8 cellular contexts compared by ENCODE assay signal in the genomic region with DNA sequence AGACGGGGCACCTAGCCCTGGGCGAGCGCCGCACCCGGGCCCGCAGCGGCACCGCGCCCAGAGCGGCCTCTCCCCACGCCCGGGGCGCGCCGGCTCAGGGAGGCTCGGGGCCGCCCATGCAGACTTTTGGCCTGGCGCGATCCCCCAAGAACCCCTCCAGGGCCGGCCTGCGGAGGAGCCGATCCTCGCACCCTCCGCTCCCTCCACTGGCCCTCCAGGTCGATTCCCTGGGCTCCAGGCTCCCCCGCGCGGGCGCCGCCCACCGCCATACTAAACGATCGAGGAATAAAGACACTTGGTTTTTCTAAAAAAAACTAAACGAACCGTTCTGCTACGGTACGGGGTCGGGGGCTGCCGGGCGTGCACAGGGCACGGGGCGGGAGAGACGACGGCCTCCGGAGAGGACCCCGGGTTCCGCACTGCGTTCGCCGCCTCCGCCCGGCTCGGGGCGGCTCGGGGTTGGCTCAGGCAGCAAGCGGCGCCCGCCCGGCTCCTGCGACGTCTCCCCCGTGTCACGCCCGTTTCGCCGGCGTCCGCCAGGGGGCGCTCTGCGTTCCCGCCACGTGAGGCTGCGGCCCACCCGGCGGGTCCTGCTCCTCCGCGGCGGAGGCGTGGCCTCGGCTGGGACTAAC. TPM values are rescaled to one million over a fixed set of nuclear protein-coding genes. Genes with fewer than 3 reads are reported as not detected.
A peak's percentile ranks its signal among the peaks of the same experiment; 100 is the strongest.
DNase-seq lines count a peak whose midpoint lies in the region; ATAC-seq and TF ChIP-seq lines count a peak whose summit lies in the region.

No MANE protein-coding gene starts in this region.

- H3K27ac ChIP-seq in foreskin keratinocyte: peak overlapping the region; percentile 52

- H3K9me3 ChIP-seq in MG63 (no peaks in the 10 kb centered on the region), neuron (ENCODE audit: low read length) (no peaks in the 10 kb centered on the region)

- H3K4me3 ChIP-seq in MG63: peak overlapping the region; percentile 57
- peak overlapping the region; percentile 89 for H3K4me3 ChIP-seq in neuron (ENCODE audit: low read length)

- H2AFZ ChIP-seq in neuron (ENCODE audit: low read depth, low read length): peak overlapping the region; percentile 78

- H3K36me3 ChIP-seq in MG63: peaks cover 17% of the 10 kb centered on the region
- H3K36me3 ChIP-seq in neuron (ENCODE audit: insufficient read depth, low read length): no peaks in the 10 kb centered on the region

- ATAC-seq in foreskin keratinocyte: peak; percentile 82

- H3K27me3 ChIP-seq in MG63 (no peaks in the 10 kb centered on the region), foreskin keratinocyte (peaks cover 2% of the 10 kb centered on the region), neuron (ENCODE audit: insufficient read depth, low read length) (no peaks in the 10 kb centered on the region)

- peak; percentile 98 for TF ChIP-seq CTCF in foreskin keratinocyte (conservative IDR thresholded peaks at IDR 0.05)

- peaks cover 6% of the 10 kb centered on the region for H3K4me1 ChIP-seq in foreskin keratinocyte
- H3K4me1 ChIP-seq in neuron (ENCODE audit: insufficient read depth, low read length): peaks cover 15% of the 10 kb centered on the region

- DNase-seq in GM03348 (ENCODE audit: low spot score) (peak; percentile 99), HCEC 1CT (peak; percentile 87), MG63 (peak; percentile 92), SIG-M5 (lab: John Stamatoyannopoulos, UW) (peak; percentile 55), foreskin keratinocyte (peak; percentile 44 to 73), stromal cell of bone marrow (ENCODE audit: low read depth) (peak; percentile 79)
- DNase-seq in activated gamma-delta T cell treated with anti-CD3 and anti-CD28 coated beads, Interleukin-2, amount 50 U/mL, for 16 hours (ENCODE audit: low read depth): peak; percentile 99

RNA-seq across cellular contexts. Expression of gene KHK, which starts 0.4 kb away (rescaled TPM):
- 1.8 and 5.0 TPM in 2 replicates for total RNA-seq in MG63 (2014; rRNA removed; shearing (Covaris generic); ENCODE audit: low replicate concordance)
- 2.4 and 2.6 TPM in 2 replicates for total RNA-seq in foreskin keratinocyte
- polyA plus RNA-seq in foreskin keratinocyte: 4.1 and 5.0 TPM in 2 replicates

RNA-seq across cellular contexts. Expression of gene EMILIN1, which starts 7.8 kb away (rescaled TPM):
- 91.6 and 144 TPM in 2 replicates for total RNA-seq in MG63 (2014; rRNA removed; shearing (Covaris generic); ENCODE audit: low replicate concordance)
- 0.37 and 0.39 TPM in 2 replicates for total RNA-seq in foreskin keratinocyte
- 0.25 and 0.37 TPM in 2 replicates for polyA plus RNA-seq in foreskin keratinocyte

RNA-seq across cellular contexts. Expression of gene OST4, which starts 14.8 kb away (rescaled TPM):
- total RNA-seq in MG63 (2014; rRNA removed; shearing (Covaris generic); ENCODE audit: low replicate concordance): 260 and 483 TPM in 2 replicates
- 368 and 406 TPM in 2 replicates for total RNA-seq in foreskin keratinocyte
- 686 and 711 TPM in 2 replicates for polyA plus RNA-seq in foreskin keratinocyte

RNA-seq across cellular contexts. Expression of gene CGREF1, which starts 32.7 kb away (rescaled TPM):
- total RNA-seq in MG63 (2014; rRNA removed; shearing (Covaris generic); ENCODE audit: low replicate concordance): 21.6 and 29.1 TPM in 2 replicates
- total RNA-seq in foreskin keratinocyte: 0.49 and 1.6 TPM in 2 replicates
- 0.74 and 1.9 TPM in 2 replicates for polyA plus RNA-seq in foreskin keratinocyte

RNA-seq across cellular contexts. Expression of gene AGBL5, which starts 34.7 kb away (rescaled TPM):
- 19.0 and 26.0 TPM in 2 replicates for total RNA-seq in MG63 (2014; rRNA removed; shearing (Covaris generic); ENCODE audit: low replicate concordance)
- total RNA-seq in foreskin keratinocyte: 25.5 and 28.0 TPM in 2 replicates
- 20.9 and 21.9 TPM in 2 replicates for polyA plus RNA-seq in foreskin keratinocyte

Comparison
In these comparisons a context has a peak if more than half of its experiments do, and no peak if none do; other contexts are left out.
1. Peak in every context shown above with its lines: DNase-seq, ATAC-seq, H3K4me3 ChIP-seq and H3K27ac ChIP-seq.
2. RNA of gene EMILIN1, which starts 7.8 kb away (total RNA-seq): 91.6 to 144 TPM in MG63; 0.37 to 0.39 TPM in foreskin keratinocyte; every median in the first group is over 10 times any median in the second.